30 cellular contexts compared by ENCODE assay signal in the genomic region with DNA sequence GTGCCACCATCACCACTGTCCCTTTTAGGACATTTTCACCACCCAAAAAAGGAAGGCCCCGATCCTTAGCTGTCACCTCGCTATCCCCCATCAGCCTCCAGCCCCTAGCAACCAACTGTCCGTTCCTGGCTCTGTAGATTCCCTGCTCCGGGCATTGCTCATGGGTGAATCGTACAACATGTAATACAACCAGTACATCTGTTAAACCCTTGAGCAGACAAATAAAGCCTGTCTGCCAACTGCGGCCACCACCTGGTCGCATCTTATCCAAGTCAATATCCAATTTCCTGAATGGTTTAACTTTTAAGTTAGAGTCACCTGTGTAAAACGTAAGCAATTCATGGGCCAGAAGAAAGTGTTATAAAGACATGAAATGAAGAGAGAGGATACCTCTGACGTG.
"Had no signal": no experiment of that assay in that cellular context is flagged by ENCODE, and none has a peak within 500 bp of the region (broad histone marks: within the 10 kb centered on the region; RNA-seq: fewer than 3 reads in every experiment).

No MANE protein-coding gene starts in this region.

- H3K4me3 Mint-ChIP-seq: activated CD4-positive, alpha-beta memory T cell treated with anti-CD3 and anti-CD28 coated beads for 36 hours; activated CD4-positive, alpha-beta T cell treated with anti-CD3 and anti-CD28 coated beads, Interleukin-2, amount 10 ng/mL, durations not matched to agents 24 days and 14 days; activated T-cell treated with anti-CD3 and anti-CD28 coated beads, Interleukin-2, amount 50 U/mL, for 24 hours; activated T-helper 17 cell treated with anti-CD3 and anti-CD28 coated beads, Interleukin-2, amount 50 U/mL, for 72 hours; dendritic cell treated with granulocyte-macrophage colony-stimulating factor and Interleukin-4, amounts not matched to agents 40 ng/mL and 50 ng/mL, for 4 days; endodermal cell; naive B cell; nephron progenitor cell; stimulated activated naive B cell treated with anti-CD40 and anti-IgM and Interleukin-4, amounts not matched to agents 10 μg/mL and 1 μg/mL and 100 μg/mL, for 72 hours had no signal

- H3K4me3 ChIP-seq: heart left ventricle, left lung, ovary, smooth muscle cell, stomach, thyroid gland, upper lobe of left lung, vagina had no signal

- H3K36me3 Mint-ChIP-seq: activated CD4-positive, alpha-beta memory T cell treated with anti-CD3 and anti-CD28 coated beads for 36 hours; naive B cell; stimulated activated naive B cell treated with anti-CD40 and anti-IgM and Interleukin-4, amounts not matched to agents 10 μg/mL and 1 μg/mL and 100 μg/mL, for 72 hours had no signal

- H3K4me2 ChIP-seq: smooth muscle cell had no signal

- H3K9me3 ChIP-seq: neutrophil, ovary, thyroid gland, vagina had no signal

- H3K4me1 ChIP-seq: foreskin keratinocyte, left lung, stomach, thyroid gland, upper lobe of left lung, vagina had no signal

- H3K27ac ChIP-seq: foreskin keratinocyte, heart left ventricle, left lung, neutrophil, ovary, stomach, thyroid gland, upper lobe of left lung, vagina had no signal

- H3K27ac Mint-ChIP-seq: activated CD4-positive, alpha-beta memory T cell treated with anti-CD3 and anti-CD28 coated beads for 36 hours; activated CD4-positive, alpha-beta T cell treated with anti-CD3 and anti-CD28 coated beads, Interleukin-2, amount 10 ng/mL, durations not matched to agents 24 days and 14 days; activated T-cell treated with anti-CD3 and anti-CD28 coated beads, Interleukin-2, amount 50 U/mL, for 24 hours; activated T-helper 17 cell treated with anti-CD3 and anti-CD28 coated beads, Interleukin-2, amount 50 U/mL, for 72 hours; dendritic cell treated with granulocyte-macrophage colony-stimulating factor and Interleukin-4, amounts not matched to agents 40 ng/mL and 50 ng/mL, for 4 days; endodermal cell; naive B cell; nephron progenitor cell; progenitor cell of endocrine pancreas; stimulated activated naive B cell treated with anti-CD40 and anti-IgM and Interleukin-4, amounts not matched to agents 10 μg/mL and 1 μg/mL and 100 μg/mL, for 72 hours had no signal

- DNase-seq: activated CD4-positive, alpha-beta memory T cell treated with anti-CD3 and anti-CD28 coated beads for 36 hours; activated CD4-positive, alpha-beta T cell treated with anti-CD3 and anti-CD28 coated beads, Interleukin-2, amount 10 ng/mL, durations not matched to agents 24 days and 14 days; activated CD4-positive, CD25-positive, alpha-beta regulatory T cell treated with anti-CD3 and anti-CD28 coated beads, Interleukin-2, amount 50 U/mL, for 72 hours; activated CD8-positive, alpha-beta memory T cell treated with anti-CD3 and anti-CD28 coated beads, Interleukin-2, amount 50 U/mL, for 4 hours; activated gamma-delta T cell treated with Interleukin-2 at 50 U/mL for 16 hours; activated naive CD4-positive, alpha-beta T cell treated with anti-CD3 and anti-CD28 coated beads, Interleukin-2, amount 50 U/mL, for 16 hours; activated T-cell treated with anti-CD3 and anti-CD28 coated beads, Interleukin-2, amount 50 U/mL, for 24 hours; amniotic stem cell; endodermal cell; foreskin keratinocyte; heart left ventricle; kidney glomerular epithelial cell; naive B cell; nephron progenitor cell; ovary; stimulated activated CD4-positive, alpha-beta T cell treated with anti-CD3 and anti-CD28 coated beads, Interleukin-15, amount 100 ng/mL, for 24 hours; stimulated activated CD4-positive, alpha-beta T cell treated with anti-CD3 and anti-CD28 coated beads, Interleukin-2, amount 100 ng/mL, for 24 hours; stimulated activated naive B cell treated with anti-CD40 and anti-IgM and Interleukin-4, amounts not matched to agents 10 μg/mL and 1 μg/mL and 100 μg/mL, for 72 hours; stomach; thyroid gland; upper lobe of left lung had no signal

- ATAC-seq: activated T-helper 17 cell treated with anti-CD3 and anti-CD28 coated beads, Interleukin-2, amount 50 U/mL, for 72 hours; esophagus mucosa; heart left ventricle; left lung; sciatic nerve; stimulated activated naive B cell treated with anti-CD40 and anti-IgM and Interleukin-4, amounts not matched to agents 10 μg/mL and 1 μg/mL and 100 μg/mL, for 72 hours had no signal

- H3K4me1 Mint-ChIP-seq: activated CD4-positive, alpha-beta T cell treated with anti-CD3 and anti-CD28 coated beads, Interleukin-2, amount 10 ng/mL, durations not matched to agents 24 days and 14 days; activated T-helper 17 cell treated with anti-CD3 and anti-CD28 coated beads, Interleukin-2, amount 50 U/mL, for 72 hours; endodermal cell; naive B cell; nephron progenitor cell; stimulated activated naive B cell treated with anti-CD40 and anti-IgM and Interleukin-4, amounts not matched to agents 10 μg/mL and 1 μg/mL and 100 μg/mL, for 72 hours had no signal

- H3K36me3 ChIP-seq: heart left ventricle, left lung, neutrophil, ovary, thyroid gland, upper lobe of left lung had no signal

- H3K27me3 Mint-ChIP-seq: activated CD4-positive, alpha-beta memory T cell treated with anti-CD3 and anti-CD28 coated beads for 36 hours; activated CD4-positive, alpha-beta T cell treated with anti-CD3 and anti-CD28 coated beads, Interleukin-2, amount 10 ng/mL, durations not matched to agents 24 days and 14 days; activated T-cell treated with anti-CD3 and anti-CD28 coated beads, Interleukin-2, amount 50 U/mL, for 24 hours; activated T-helper 17 cell treated with anti-CD3 and anti-CD28 coated beads, Interleukin-2, amount 50 U/mL, for 72 hours; naive B cell; stimulated activated naive B cell treated with anti-CD40 and anti-IgM and Interleukin-4, amounts not matched to agents 10 μg/mL and 1 μg/mL and 100 μg/mL, for 72 hours had no signal
